ENCODE assay signal across 8 cellular contexts in the genomic region with DNA sequence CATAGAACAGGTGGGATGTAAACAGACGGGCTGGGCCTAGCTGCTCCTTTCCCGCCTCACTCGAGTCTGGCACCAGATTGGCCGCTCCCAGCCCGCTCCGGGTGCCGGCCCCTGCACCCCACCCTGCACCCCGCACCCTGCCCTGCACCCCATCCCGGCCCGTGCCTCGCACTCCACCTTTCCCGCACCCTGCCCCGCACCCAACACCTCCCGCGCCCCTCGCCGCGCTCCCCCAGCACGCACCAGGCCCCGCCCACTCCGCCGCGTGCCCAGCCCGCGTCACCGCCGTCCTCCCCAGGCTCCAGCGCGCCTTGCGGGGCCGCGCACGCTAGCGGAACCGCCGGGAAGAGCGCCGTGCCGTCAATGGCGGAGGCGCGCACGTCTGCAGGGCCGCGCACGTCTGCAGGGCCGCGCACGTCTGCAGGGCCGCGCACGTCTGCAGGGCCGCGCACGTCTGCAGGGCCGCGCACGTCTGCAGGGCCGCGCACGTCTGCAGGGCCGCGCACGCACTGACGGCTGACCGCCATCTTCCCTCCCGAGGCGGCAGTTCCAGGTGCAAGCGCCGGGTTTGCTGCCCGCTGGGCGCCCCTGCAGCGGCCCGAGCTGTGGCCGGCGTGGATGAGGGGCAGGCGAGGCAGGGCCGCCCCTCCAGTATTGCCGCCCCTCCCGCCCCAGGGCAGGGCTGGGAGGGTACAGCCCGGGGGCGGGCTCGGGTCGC. TPM values are rescaled to one million over a fixed set of nuclear protein-coding genes. Genes with fewer than 3 reads are reported as not detected.
DNase-seq lines count a peak whose midpoint lies in the region; ATAC-seq, FAIRE-seq and TF ChIP-seq lines count a peak whose summit lies in the region.

A gene (plus strand): TSS at position 503 of the 718 bp plus-strand sequence. CDS start 347 bp downstream, outside the sequence.

- H3K27ac ChIP-seq in kidney (ENCODE audit: low read depth in 2 of 2, low read length in 2 of 2), result peak within 1 kb of the TSS; percentile 82 to 87

- H3K36me3 ChIP-seq in kidney (ENCODE audit: control insufficient read depth in 1 of 2, insufficient read depth in 2 of 2, low read length in 2 of 2), result peaks cover 9 to 19% of the 10 kb centered on the region in 2 donors

- peak within 1 kb of the TSS; percentile 88 to 91 for H3K9ac ChIP-seq in kidney (ENCODE audit: low read length in 2 of 2)

- H3K9me3 ChIP-seq in kidney (ENCODE audit: control insufficient read depth in 1 of 2, low read length in 2 of 2), result no peaks in the 10 kb centered on the region

- H3K4me1 ChIP-seq in kidney (ENCODE audit: control insufficient read depth in 1 of 2, insufficient read depth in 1 of 2, low read depth in 1 of 2, low read length in 2 of 2), result peaks cover 15 to 26% of the 10 kb centered on the region in 2 donors

- intact Hi-C loops in kidney (cut with DNase I), result no loop called here

- ATAC-seq in GM19043 (IDR thresholded peaks at IDR 0.05; ENCODE audit: low read depth, unreplicated experiment) (peak; percentile 73), HG03354 (IDR thresholded peaks at IDR 0.05; ENCODE audit: poor library complexity, severe bottlenecking, unreplicated experiment) (peak; percentile 83)

- TF ChIP-seq CTCF in AG09319 (IDR thresholded peaks at IDR 0.05; ENCODE audit: low read depth, low read length) (no peak), kidney (IDR thresholded peaks at IDR 0.05; ENCODE audit: borderline replicate concordance, extremely low read depth, insufficient read depth) (no peak)

- no peak for FAIRE-seq in kidney (lab: Jason Lieb, UNC)

- peak within 1 kb of the TSS; percentile 85 to 90 for H3K4me3 ChIP-seq in kidney (ENCODE audit: low read length in 2 of 2)

- DNase-seq in AG09319 (ENCODE audit: extremely low read depth, low read depth) (peak; percentile 68), NCI-H460 (ENCODE audit: extremely low read depth, low read depth) (peak; percentile 87), cerebellar cortex (ENCODE audit: low spot score) (peak; percentile 81), kidney (peak; percentile 97)
- peak; percentile 94 for DNase-seq in activated CD4-positive, CD25-positive, alpha-beta regulatory T cell treated with anti-CD3 and anti-CD28 coated beads, Interleukin-2, amount 50 U/mL, for 72 hours
- peak; percentile 82 to 87 for DNase-seq in stimulated activated CD4-positive, alpha-beta T cell treated with anti-CD3 and anti-CD28 coated beads, Interleukin-15, amount 100 ng/mL, for 1 hour (ENCODE audit: low read depth in 1 of 2, low spot score in 1 of 2)

RNA-seq across cellular contexts. Expression of the gene that starts here (rescaled TPM):
- total RNA-seq in NCI-H460 (2014; rRNA removed; shearing (Covaris generic)), result 78.6 and 96.9 TPM in 2 replicates
- 45.3 and 94.8 TPM in 2 replicates for polyA plus RNA-seq in NCI-H460 (2014; cell fraction: nucleus; rRNA removed)
- 58.5 TPM for total RNA-seq in kidney
- polyA plus RNA-seq in kidney (ENCODE audit: insufficient read depth, low read depth, low replicate concordance), result 20.9 TPM

Comparison
In these comparisons a context has a peak if more than half of its experiments do, and no peak if none do; other contexts are left out.
1. Peak in every context shown above with its lines: DNase-seq, ATAC-seq, H3K4me3 ChIP-seq and H3K27ac ChIP-seq.